In genomic region chr9:7615344-7615743, GRCh38 we compare ENCODE assay signal across 28 cellular contexts.
"Had no signal": no experiment of that assay in that cellular context is flagged by ENCODE, and none has a peak within 500 bp of the region (broad histone marks: within the 10 kb centered on the region; RNA-seq: fewer than 3 reads in every experiment).

No MANE protein-coding gene starts in this region.

- H3K36me3 Mint-ChIP-seq: memory B cell; stimulated activated effector memory CD8-positive, alpha-beta T cell treated with anti-CD3 and anti-CD28 coated beads, Interleukin-12 subunit alpha, Interleukin-12 subunit beta, amount 100 ng/mL, for 72 hours had no signal

- H3K4me1 ChIP-seq: left ventricle myocardium inferior, pancreas, prostate gland, suprapubic skin, tibial artery, upper lobe of right lung had no signal

- H3K27me3 Mint-ChIP-seq: memory B cell; stimulated activated naive CD8-positive, alpha-beta T cell treated with anti-CD3 and anti-CD28 coated beads, Interleukin-15, Interleukin-2, amounts not matched to agents 100 ng/mL and 50 ng/mL, for 24 hours had no signal

- H3K4me3 ChIP-seq: left ventricle myocardium inferior, lung, mucosa of descending colon, pancreas, prostate gland, skin epidermis, suprapubic skin, thoracic aorta, tibial artery, upper lobe of right lung had no signal

- DNase-seq: hippocampal formation; kidney glomerular epithelial cell; left ventricle myocardium inferior; midbrain; mucosa of descending colon; naive thymus-derived CD4-positive, alpha-beta T cell; nucleus accumbens; pancreas; posterior cingulate gyrus; retina; right cardiac atrium; stimulated activated CD4-positive, alpha-beta T cell treated with anti-CD3 and anti-CD28 coated beads, Interleukin-12 subunit alpha, Interleukin-12 subunit beta, amount 100 ng/mL, for 4 hours; stimulated activated CD4-positive, alpha-beta T cell treated with anti-CD3 and anti-CD28 coated beads, Interleukin-4, amount 100 ng/mL, for 24 hours; stimulated activated naive CD4-positive, alpha-beta T cell; tibial artery; trophoblast cell; upper lobe of right lung had no signal

- H3K9me3 Mint-ChIP-seq: memory B cell; stimulated activated effector memory CD8-positive, alpha-beta T cell treated with anti-CD3 and anti-CD28 coated beads, Interleukin-12 subunit alpha, Interleukin-12 subunit beta, amount 100 ng/mL, for 72 hours; stimulated activated naive CD8-positive, alpha-beta T cell treated with anti-CD3 and anti-CD28 coated beads, Interleukin-15, Interleukin-2, amounts not matched to agents 100 ng/mL and 50 ng/mL, for 24 hours had no signal

- H3K4me3 Mint-ChIP-seq: memory B cell; nephron; neural crest cell; stimulated activated effector memory CD8-positive, alpha-beta T cell treated with anti-CD3 and anti-CD28 coated beads, Interleukin-12 subunit alpha, Interleukin-12 subunit beta, amount 100 ng/mL, for 72 hours; stimulated activated naive CD8-positive, alpha-beta T cell treated with anti-CD3 and anti-CD28 coated beads, Interleukin-15, Interleukin-2, amounts not matched to agents 100 ng/mL and 50 ng/mL, for 24 hours had no signal

- H3K36me3 ChIP-seq: left ventricle myocardium inferior, pancreas, prostate gland, suprapubic skin, thoracic aorta, tibial artery, upper lobe of right lung had no signal

- H3K27me3 ChIP-seq: pancreas, suprapubic skin, tibial artery, upper lobe of right lung had no signal

- H3K9me3 ChIP-seq: mucosa of descending colon, pancreas, prostate gland, suprapubic skin, thoracic aorta, tibial artery, upper lobe of right lung had no signal

- H3K27ac Mint-ChIP-seq: memory B cell; nephron; stimulated activated effector memory CD8-positive, alpha-beta T cell treated with anti-CD3 and anti-CD28 coated beads, Interleukin-12 subunit alpha, Interleukin-12 subunit beta, amount 100 ng/mL, for 72 hours; stimulated activated naive CD8-positive, alpha-beta T cell treated with anti-CD3 and anti-CD28 coated beads, Interleukin-15, Interleukin-2, amounts not matched to agents 100 ng/mL and 50 ng/mL, for 24 hours had no signal

- ATAC-seq: mucosa of descending colon; naive thymus-derived CD4-positive, alpha-beta T cell; pancreas; right cardiac atrium; sciatic nerve; stimulated activated effector memory CD8-positive, alpha-beta T cell treated with anti-CD3 and anti-CD28 coated beads, Interleukin-12 subunit alpha, Interleukin-12 subunit beta, amount 100 ng/mL, for 72 hours; upper lobe of right lung had no signal

- H3K4me1 Mint-ChIP-seq: memory B cell, nephron, neural crest cell had no signal

- H3K27ac ChIP-seq: left ventricle myocardium inferior, pancreas, prostate gland, skin epidermis, suprapubic skin, thoracic aorta, tibial artery, upper lobe of right lung had no signal
